ENCODE assay signal across 2 cellular contexts in the genomic region with DNA sequence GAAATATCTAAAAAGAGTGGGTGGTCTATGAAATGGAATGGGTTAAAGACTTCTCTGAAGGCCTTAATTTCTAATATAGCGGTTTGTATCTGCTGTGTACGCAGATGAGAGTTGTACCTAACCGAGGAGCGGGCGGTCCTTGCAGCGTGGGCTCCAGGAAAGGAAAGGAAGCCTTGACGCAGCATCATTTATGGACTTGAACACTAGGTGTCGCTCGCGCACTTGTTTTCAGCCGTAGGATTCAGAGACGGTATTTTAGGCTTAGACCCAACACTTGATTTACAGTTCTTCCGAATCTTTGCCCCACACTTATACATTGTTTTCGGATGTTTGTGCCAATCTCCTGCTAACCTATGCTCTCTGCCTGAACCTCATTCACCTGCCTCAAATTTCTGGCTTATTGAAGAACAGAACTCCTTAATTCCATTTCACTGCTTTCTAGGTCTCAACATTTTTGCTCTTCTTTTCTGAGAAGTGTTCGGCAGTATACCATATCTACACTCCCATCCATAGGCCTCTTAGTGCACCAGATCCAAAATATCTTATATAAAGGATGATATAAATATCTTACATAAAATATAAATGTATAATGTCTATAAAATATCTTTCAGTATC.
TF ChIP-seq lines count a peak whose summit lies in the region.

No MANE protein-coding gene starts in this region.

TF ChIP-seq in IMR-90, 13 proteins besides CTCF, POLR2A, EP300 and RAD21:
- TF ChIP-seq, protein P1, sequence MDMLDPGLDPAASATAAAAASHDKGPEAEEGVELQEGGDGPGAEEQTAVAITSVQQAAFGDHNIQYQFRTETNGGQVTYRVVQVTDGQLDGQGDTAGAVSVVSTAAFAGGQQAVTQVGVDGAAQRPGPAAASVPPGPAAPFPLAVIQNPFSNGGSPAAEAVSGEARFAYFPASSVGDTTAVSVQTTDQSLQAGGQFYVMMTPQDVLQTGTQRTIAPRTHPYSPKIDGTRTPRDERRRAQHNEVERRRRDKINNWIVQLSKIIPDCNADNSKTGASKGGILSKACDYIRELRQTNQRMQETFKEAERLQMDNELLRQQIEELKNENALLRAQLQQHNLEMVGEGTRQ (IDR thresholded peaks at IDR 0.05; ENCODE audit: low read depth, low read length) = no peak
- TF ChIP-seq SMC3 (IDR thresholded peaks at IDR 0.05; ENCODE audit: low read depth, low read length) (peak; percentile 50; the same call in 1 of the 2 replicates), NFE2L2 (IDR thresholded peaks at IDR 0.05; ENCODE audit: low read depth, low read length) (no peak)

TF ChIP-seq in neural cell, 6 proteins besides CTCF, POLR2A, EP300 and RAD21:
- peak; percentile 84 for TF ChIP-seq SMC3 (conservative IDR thresholded peaks at IDR 0.05; ENCODE audit: poor library complexity)
- TF ChIP-seq, protein P2, sequence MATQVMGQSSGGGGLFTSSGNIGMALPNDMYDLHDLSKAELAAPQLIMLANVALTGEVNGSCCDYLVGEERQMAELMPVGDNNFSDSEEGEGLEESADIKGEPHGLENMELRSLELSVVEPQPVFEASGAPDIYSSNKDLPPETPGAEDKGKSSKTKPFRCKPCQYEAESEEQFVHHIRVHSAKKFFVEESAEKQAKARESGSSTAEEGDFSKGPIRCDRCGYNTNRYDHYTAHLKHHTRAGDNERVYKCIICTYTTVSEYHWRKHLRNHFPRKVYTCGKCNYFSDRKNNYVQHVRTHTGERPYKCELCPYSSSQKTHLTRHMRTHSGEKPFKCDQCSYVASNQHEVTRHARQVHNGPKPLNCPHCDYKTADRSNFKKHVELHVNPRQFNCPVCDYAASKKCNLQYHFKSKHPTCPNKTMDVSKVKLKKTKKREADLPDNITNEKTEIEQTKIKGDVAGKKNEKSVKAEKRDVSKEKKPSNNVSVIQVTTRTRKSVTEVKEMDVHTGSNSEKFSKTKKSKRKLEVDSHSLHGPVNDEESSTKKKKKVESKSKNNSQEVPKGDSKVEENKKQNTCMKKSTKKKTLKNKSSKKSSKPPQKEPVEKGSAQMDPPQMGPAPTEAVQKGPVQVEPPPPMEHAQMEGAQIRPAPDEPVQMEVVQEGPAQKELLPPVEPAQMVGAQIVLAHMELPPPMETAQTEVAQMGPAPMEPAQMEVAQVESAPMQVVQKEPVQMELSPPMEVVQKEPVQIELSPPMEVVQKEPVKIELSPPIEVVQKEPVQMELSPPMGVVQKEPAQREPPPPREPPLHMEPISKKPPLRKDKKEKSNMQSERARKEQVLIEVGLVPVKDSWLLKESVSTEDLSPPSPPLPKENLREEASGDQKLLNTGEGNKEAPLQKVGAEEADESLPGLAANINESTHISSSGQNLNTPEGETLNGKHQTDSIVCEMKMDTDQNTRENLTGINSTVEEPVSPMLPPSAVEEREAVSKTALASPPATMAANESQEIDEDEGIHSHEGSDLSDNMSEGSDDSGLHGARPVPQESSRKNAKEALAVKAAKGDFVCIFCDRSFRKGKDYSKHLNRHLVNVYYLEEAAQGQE (IDR thresholded peaks at IDR 0.05; ENCODE audit: borderline replicate concordance) = no peak
